In the genomic region with DNA sequence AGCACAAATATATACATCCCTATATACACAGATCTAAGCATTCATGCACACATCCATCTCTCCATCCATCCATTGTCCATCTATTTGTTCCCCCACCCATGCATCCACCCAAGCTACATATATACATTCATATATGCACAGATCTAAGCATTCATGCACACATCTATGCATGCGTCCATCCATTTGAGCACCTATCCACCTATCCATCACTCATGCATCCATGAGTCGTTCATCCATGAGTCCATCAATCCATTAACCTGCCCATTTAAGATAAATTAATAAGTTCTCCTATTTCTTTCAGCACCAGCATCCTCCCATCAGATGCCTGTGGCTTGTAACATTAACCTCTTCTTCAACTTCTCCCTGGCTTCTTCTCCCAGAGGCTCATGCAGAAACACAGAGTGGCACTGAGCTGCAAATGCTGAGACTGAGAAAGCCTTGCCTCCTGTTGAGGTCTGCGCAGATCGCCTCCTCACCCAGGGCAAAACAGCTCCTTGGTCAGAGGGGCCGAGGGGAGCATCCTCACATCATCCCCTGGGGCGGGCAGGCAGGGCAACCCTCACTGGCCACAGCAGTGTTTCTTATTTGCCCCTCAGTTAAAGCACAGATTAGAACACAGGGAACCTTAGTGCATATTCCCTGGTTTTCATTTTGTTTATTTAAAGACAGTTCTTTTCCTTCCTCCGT, we compare ENCODE assay signal across 19 cellular contexts. TPM values are rescaled to one million over a fixed set of nuclear protein-coding genes. Genes with fewer than 3 reads are reported as not detected.
DNase-seq lines count a peak whose midpoint lies in the region; ATAC-seq, FAIRE-seq and TF ChIP-seq lines count a peak whose summit lies in the region.
"Had no signal": no experiment of that assay in that cellular context is flagged by ENCODE, and none has a peak within 500 bp of the region (broad histone marks: within the 10 kb centered on the region; RNA-seq: fewer than 3 reads in every experiment).

No MANE protein-coding gene starts in this region.

- H3F3A ChIP-seq in PC-9 (ENCODE audit: insufficient read depth, low read depth) = peaks cover 12% of the 10 kb centered on the region; the same call in 1 of the 2 replicates

- H3K9me3 ChIP-seq in A549 (no peaks in the 10 kb centered on the region), PC-9 (ENCODE audit: insufficient read depth, low read depth) (no peaks in the 10 kb centered on the region), endodermal cell (ENCODE audit: control insufficient read depth, low read length) (no peaks in the 10 kb centered on the region)

- no peaks in the 10 kb centered on the region for H3K4me1 Mint-ChIP-seq in endodermal cell

- POLR2A ChIA-PET in A549 (lab: Yijun Ruan, JAX) = no interaction called here
- POLR2A ChIA-PET in PC-9 (lab: Charles Lee; ENCODE audit: unreplicated experiment) = no interaction called here

- no peaks in the 10 kb centered on the region for H3K9me3 Mint-ChIP-seq in endodermal cell

- DNase-seq in A549 (ENCODE audit: low read depth in 1 of 2, low spot score in 1 of 2) (no peak), PC-9 (no peak), endodermal cell (peak; percentile 8), posterior vena cava (ENCODE audit: low spot score) (peak; percentile 60)
- DNase-seq in activated CD4-positive, alpha-beta T cell treated with anti-CD3 and anti-CD28 coated beads for 48 hours = no peak
- DNase-seq: C1 segment of cervical spinal cord, DMS 273 treated with DMSO at 0.1 percent for 48 hours, GDM1, Kasumi-1, NCI-H1105 treated with DMSO at 0.1 percent for 48 hours, NCI-H1694 treated with DMSO at 0.1 percent for 48 hours, NCI-H526 treated with DMSO at 0.1 percent for 48 hours, OCI-M1 had no signal

- TF ChIP-seq POLR2A in A549 (IDR thresholded peaks at IDR 0.05; ENCODE audit: low read length) = no peak

- no TSS peak for BruUV-seq in PC-9 (replicated peaks; lab: Mats Ljungman, UMichigan)

- no peak overlapping the region for H3K9ac ChIP-seq in endodermal cell (ENCODE audit: extremely low read depth, low read length, poor library complexity, severe bottlenecking)

- H3K4me1 ChIP-seq in A549 = no peaks in the 10 kb centered on the region
- peaks cover 25% of the 10 kb centered on the region for H3K4me1 ChIP-seq in PC-9 (replicated peaks; ENCODE audit: insufficient read depth)
- no peaks in the 10 kb centered on the region for H3K4me1 ChIP-seq in endodermal cell (ENCODE audit: control insufficient read depth, insufficient read depth, low read length)

- H3K27ac ChIP-seq in A549 (no peak overlapping the region), PC-9 (peak overlapping the region; percentile 21; the same call in 1 of the 2 replicates), endodermal cell (ENCODE audit: low read depth, low read length) (no peak overlapping the region)

- H3K4me3 ChIP-seq in A549 = no peak overlapping the region
- H3K4me3 ChIP-seq in PC-9 = no peak overlapping the region
- H3K4me3 ChIP-seq in endodermal cell (ENCODE audit: low read length) = no peak overlapping the region
- H3K4me3 ChIP-seq: GM12878 had no signal

- H3K79me2 ChIP-seq in PC-9 (ENCODE audit: low read depth) = no peaks in the 10 kb centered on the region

- H3K9me2 ChIP-seq in PC-9 (ENCODE audit: insufficient read depth) = no peaks in the 10 kb centered on the region

- FAIRE-seq in A549 (lab: Jason Lieb, UNC) = no peak
- FAIRE-seq: A204.1, GM12878, H1 had no signal

- no peak overlapping the region for H3K27ac Mint-ChIP-seq in endodermal cell

- no peaks in the 10 kb centered on the region for H3K27me3 ChIP-seq in PC-9 (ENCODE audit: insufficient read depth, low read depth)
- H3K27me3 ChIP-seq in endodermal cell (ENCODE audit: control insufficient read depth, insufficient read depth, low read length, poor library complexity, severe bottlenecking) = peaks cover 11% of the 10 kb centered on the region

- no peak for TF ChIP-seq RAD21 in A549 (conservative IDR thresholded peaks at IDR 0.05 in 1 of 2, IDR thresholded peaks at IDR 0.05 in 1 of 2)

- H3K36me3 ChIP-seq in PC-9 (ENCODE audit: low read depth) = no peaks in the 10 kb centered on the region
- H3K36me3 ChIP-seq in endodermal cell (ENCODE audit: control insufficient read depth, insufficient read depth, low read length) = no peaks in the 10 kb centered on the region

- no peak overlapping the region for H2AFZ ChIP-seq in PC-9

- H4K20me1 ChIP-seq in PC-9 (ENCODE audit: insufficient read depth) = no peaks in the 10 kb centered on the region

- no peak for ATAC-seq in A549
- no peak for ATAC-seq in GM21619 (IDR thresholded peaks at IDR 0.05; ENCODE audit: unreplicated experiment)
- ATAC-seq in HG03025 (IDR thresholded peaks at IDR 0.05; ENCODE audit: low FRiP score, unreplicated experiment) = no peak
- no peak for ATAC-seq in HG02610 (IDR thresholded peaks at IDR 0.05; ENCODE audit: unreplicated experiment)
- ATAC-seq: GM12878 had no signal

- TF ChIP-seq CTCF in A549 (IDR thresholded peaks at IDR 0.05) (no peak), PC-9 (conservative IDR thresholded peaks at IDR 0.05) (no peak), endodermal cell (conservative IDR thresholded peaks at IDR 0.05) (no peak)

- CTCF ChIA-PET in A549 (lab: Yijun Ruan, JAX) = interaction anchor here (0.6 to 1.2 kb wide), 2 partner anchors 43 to 158 kb away, joined by 3 to 4 read pairs; no protein-coding TSS in a partner anchor
- CTCF ChIA-PET in PC-9 (lab: Charles Lee) = interaction anchor here (0.5 kb wide), 1 partner anchor 43 kb away, joined by 3 read pairs; no protein-coding TSS in a partner anchor

- 0 out of 3 replicates have a peak overlapping the region, but pooled peaks have one; percentile 19 for H3K4me2 ChIP-seq in A549
- peak overlapping the region; percentile 41 for H3K4me2 ChIP-seq in PC-9

- WGBS in A549 (ENCODE audit: missing lambda C conversion rate) = 56% methylated on average over 5 of the region's 7 CpGs
- 69 to 70% methylated on average over 4 to 7 of the region's 7 CpGs for WGBS in endodermal cell (ENCODE audit: insufficient coverage in 1 of 2, insufficient read length in 1 of 2), 2 experiments

- H3K4me3 Mint-ChIP-seq in endodermal cell = no peak overlapping the region

- H3K36me3 Mint-ChIP-seq in endodermal cell (ENCODE audit: low read depth) = no peaks in the 10 kb centered on the region

- intact Hi-C loops in PC-9 (cut with micrococcal nuclease; ENCODE audit: unreplicated experiment) (no loop called here), posterior vena cava (cut with DNase I) (no loop called here)

- H3K27me3 Mint-ChIP-seq in endodermal cell (ENCODE audit: insufficient read depth) = peaks cover 8% of the 10 kb centered on the region

- no peak for TF ChIP-seq EP300 in A549 (IDR thresholded peaks at IDR 0.05)

TF ChIP-seq in A549, 52 proteins besides CTCF, POLR2A, EP300 and RAD21 (continues in another document):
- TF ChIP-seq HOXA7 (CRISPR knock-in tag; IDR thresholded peaks at IDR 0.05) = no peak
- TF ChIP-seq TFCP2L1 (CRISPR knock-in tag; IDR thresholded peaks at IDR 0.05) = no peak
- TF ChIP-seq KDM5A (IDR thresholded peaks at IDR 0.05) = no peak
- TF ChIP-seq, protein P1, sequence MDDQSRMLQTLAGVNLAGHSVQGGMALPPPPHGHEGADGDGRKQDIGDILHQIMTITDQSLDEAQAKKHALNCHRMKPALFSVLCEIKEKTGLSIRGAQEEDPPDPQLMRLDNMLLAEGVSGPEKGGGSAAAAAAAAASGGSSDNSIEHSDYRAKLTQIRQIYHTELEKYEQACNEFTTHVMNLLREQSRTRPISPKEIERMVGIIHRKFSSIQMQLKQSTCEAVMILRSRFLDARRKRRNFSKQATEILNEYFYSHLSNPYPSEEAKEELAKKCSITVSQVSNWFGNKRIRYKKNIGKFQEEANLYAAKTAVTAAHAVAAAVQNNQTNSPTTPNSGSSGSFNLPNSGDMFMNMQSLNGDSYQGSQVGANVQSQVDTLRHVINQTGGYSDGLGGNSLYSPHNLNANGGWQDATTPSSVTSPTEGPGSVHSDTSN (IDR thresholded peaks at IDR 0.05) = no peak
- no peak for TF ChIP-seq NR3C1 (IDR thresholded peaks at IDR 0.05)
- TF ChIP-seq ZC3H11A (IDR thresholded peaks at IDR 0.05) = no peak
- TF ChIP-seq TP53 (CRISPR knock-in tag; IDR thresholded peaks at IDR 0.05) = no peak
- TF ChIP-seq JUNB (IDR thresholded peaks at IDR 0.05) = no peak
- TF ChIP-seq HMGXB4 (CRISPR knock-in tag; IDR thresholded peaks at IDR 0.05; ENCODE audit: borderline replicate concordance) = no peak
- TF ChIP-seq CHD4 (IDR thresholded peaks at IDR 0.05; ENCODE audit: borderline replicate concordance) = no peak
- TF ChIP-seq BHLHE40 (IDR thresholded peaks at IDR 0.05; ENCODE audit: low read depth, low read length) = no peak
- TF ChIP-seq, protein P2, sequence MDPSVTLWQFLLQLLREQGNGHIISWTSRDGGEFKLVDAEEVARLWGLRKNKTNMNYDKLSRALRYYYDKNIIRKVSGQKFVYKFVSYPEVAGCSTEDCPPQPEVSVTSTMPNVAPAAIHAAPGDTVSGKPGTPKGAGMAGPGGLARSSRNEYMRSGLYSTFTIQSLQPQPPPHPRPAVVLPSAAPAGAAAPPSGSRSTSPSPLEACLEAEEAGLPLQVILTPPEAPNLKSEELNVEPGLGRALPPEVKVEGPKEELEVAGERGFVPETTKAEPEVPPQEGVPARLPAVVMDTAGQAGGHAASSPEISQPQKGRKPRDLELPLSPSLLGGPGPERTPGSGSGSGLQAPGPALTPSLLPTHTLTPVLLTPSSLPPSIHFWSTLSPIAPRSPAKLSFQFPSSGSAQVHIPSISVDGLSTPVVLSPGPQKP (IDR thresholded peaks at IDR 0.05; ENCODE audit: low read depth, low read length) = no peak

RNA-seq across cellular contexts. Expression of gene PDE9A, which starts 17.4 kb away (rescaled TPM):
- 3.1 and 3.3 TPM in 2 replicates for polyA plus RNA-seq in A549 (2011; rRNA removed)
- 1.3 and 1.6 TPM in 2 replicates for polyA plus RNA-seq in A549 (2012; cell fraction: cytosol; rRNA removed)
- 1.4 and 2.1 TPM in 2 replicates for polyA plus RNA-seq in A549 (2012; cell fraction: nucleus; rRNA removed)
- polyA plus RNA-seq in A549 (2017; fragmentation: RNase III; extraction: RNeasy Plus Mini Kit Qiagen cat#74134 plus additional on column Dnase treatment) = 0.58 to 1.5 TPM (median 1.3 TPM) in 3 replicates
- polyA minus RNA-seq in A549 (2011; rRNA and poly(A)+ RNA removed) = 2.6 and 3.1 TPM in 2 replicates
- 8.4 and 9.4 TPM in 2 replicates for total RNA-seq in PC-9 (2021)
- 10 to 100 TPM; 45.9 to 62.4 TPM for total RNA-seq in endodermal cell
- 36.5 TPM for polyA plus RNA-seq in endodermal cell (2013, experiment 1 of 2)
- 34.3 TPM for polyA plus RNA-seq in endodermal cell (2013, experiment 2 of 2)
- total RNA-seq in posterior vena cava = 1 to 10 TPM; 4.0 to 5.6 TPM

Comparison
In these comparisons a context has a peak if more than half of its experiments do, and no peak if none do; other contexts are left out.
1. DNase-seq: peak in endodermal cell (single experiment) and posterior vena cava (single experiment); none in A549 (0 of 2), PC-9 (0 of 2) and activated CD4-positive, alpha-beta T cell treated with anti-CD3 and anti-CD28 coated beads for 48 hours (single experiment).